In genomic region chr5:117893211-117893610, GRCh38 we compare ENCODE assay signal across 29 cellular contexts.
"Had no signal": no experiment of that assay in that cellular context is flagged by ENCODE, and none has a peak within 500 bp of the region (broad histone marks: within the 10 kb centered on the region; RNA-seq: fewer than 3 reads in every experiment).

No MANE protein-coding gene starts in this region.

- H3K4me3 Mint-ChIP-seq: activated B cell treated with CpG ODN at 0.5 μM for 24 hours; activated CD4-positive, alpha-beta memory T cell treated with anti-CD3 and anti-CD28 coated beads for 36 hours; activated CD4-positive, alpha-beta T cell treated with anti-CD3 and anti-CD28 coated beads, Interleukin-2, amount 10 ng/mL, durations not matched to agents 7 days and 5 days; activated naive CD8-positive, alpha-beta T cell treated with anti-CD3 and anti-CD28 coated beads, Interleukin-2, amount 50 U/mL, for 24 hours; activated T-cell treated with anti-CD3 and anti-CD28 coated beads, Interleukin-2, amount 50 U/mL, for 4 hours had no signal

- H3K27ac Mint-ChIP-seq: activated B cell treated with CpG ODN at 0.5 μM for 24 hours; activated CD4-positive, alpha-beta memory T cell treated with anti-CD3 and anti-CD28 coated beads for 36 hours; activated CD4-positive, alpha-beta T cell treated with anti-CD3 and anti-CD28 coated beads, Interleukin-2, amount 10 ng/mL, durations not matched to agents 7 days and 5 days; activated naive CD4-positive, alpha-beta T cell treated with anti-CD3 and anti-CD28 coated beads, Interleukin-2, amount 50 U/mL, for 72 hours; activated naive CD8-positive, alpha-beta T cell treated with anti-CD3 and anti-CD28 coated beads, Interleukin-2, amount 50 U/mL, for 24 hours had no signal

- H3K36me3 ChIP-seq: brain microvascular endothelial cell had no signal

- H3K27ac ChIP-seq: brain microvascular endothelial cell had no signal

- DNase-seq: activated B cell treated with CpG ODN at 0.5 μM for 24 hours; activated CD4-positive, alpha-beta memory T cell treated with anti-CD3 and anti-CD28 coated beads for 36 hours; activated CD4-positive, alpha-beta T cell treated with anti-CD3 and anti-CD28 coated beads for 1 hour; activated CD4-positive, alpha-beta T cell treated with anti-CD3 and anti-CD28 coated beads, Interleukin-2, amount 10 ng/mL, durations not matched to agents 7 days and 5 days; activated CD8-positive, alpha-beta memory T cell treated with anti-CD3 and anti-CD28 coated beads for 24 hours; activated effector memory CD4-positive, alpha-beta T cell treated with anti-CD3 and anti-CD28 coated beads, Interleukin-2, amount 50 U/mL, for 16 hours; activated naive CD4-positive, alpha-beta T cell treated with Interleukin-2 at 50 U/mL for 16 hours; activated naive CD8-positive, alpha-beta T cell treated with anti-CD3 and anti-CD28 coated beads, Interleukin-2, amount 50 U/mL, for 24 hours; activated T-cell treated with anti-CD3 and anti-CD28 coated beads, Interleukin-2, amount 50 U/mL, for 4 hours; brain microvascular endothelial cell; cerebellar nuclear complex; KG1; NCI-H1092; NCI-H1417; NCI-H1694; NCI-H2029; NCI-H2107; NCI-H2171 treated with DMSO at 0.1 percent for 48 hours; NCI-H226; NCI-H510A; NCI-H69; NK-92 treated with Interleukin-12 subunit alpha and Interleukin-12 subunit beta, amount 100 ng/mL, for 24 hours; OCI-M1; RPMI8226; SW 1271 had no signal

- ATAC-seq: activated naive CD4-positive, alpha-beta T cell treated with anti-CD3 and anti-CD28 coated beads, Interleukin-2, amount 50 U/mL, for 72 hours; activated naive CD8-positive, alpha-beta T cell treated with anti-CD3 and anti-CD28 coated beads, Interleukin-2, amount 50 U/mL, for 24 hours; activated T-cell treated with anti-CD3 and anti-CD28 coated beads, Interleukin-2, amount 50 U/mL, for 4 hours; Panc1; Right ventricle myocardium inferior; SK-N-SH treated with all-trans-retinoic acid at 6 μM for 48 hours had no signal

- H3K36me3 Mint-ChIP-seq: activated CD4-positive, alpha-beta memory T cell treated with anti-CD3 and anti-CD28 coated beads for 36 hours; activated naive CD4-positive, alpha-beta T cell treated with anti-CD3 and anti-CD28 coated beads, Interleukin-2, amount 50 U/mL, for 72 hours had no signal

- H3K27me3 Mint-ChIP-seq: activated B cell treated with CpG ODN at 0.5 μM for 24 hours; activated CD4-positive, alpha-beta memory T cell treated with anti-CD3 and anti-CD28 coated beads for 36 hours; activated CD4-positive, alpha-beta T cell treated with anti-CD3 and anti-CD28 coated beads, Interleukin-2, amount 10 ng/mL, durations not matched to agents 7 days and 5 days; activated naive CD8-positive, alpha-beta T cell treated with anti-CD3 and anti-CD28 coated beads, Interleukin-2, amount 50 U/mL, for 24 hours had no signal

- H3K27me3 ChIP-seq: brain microvascular endothelial cell had no signal
